ENCODE assay signal across 11 cellular contexts in the genomic region with DNA sequence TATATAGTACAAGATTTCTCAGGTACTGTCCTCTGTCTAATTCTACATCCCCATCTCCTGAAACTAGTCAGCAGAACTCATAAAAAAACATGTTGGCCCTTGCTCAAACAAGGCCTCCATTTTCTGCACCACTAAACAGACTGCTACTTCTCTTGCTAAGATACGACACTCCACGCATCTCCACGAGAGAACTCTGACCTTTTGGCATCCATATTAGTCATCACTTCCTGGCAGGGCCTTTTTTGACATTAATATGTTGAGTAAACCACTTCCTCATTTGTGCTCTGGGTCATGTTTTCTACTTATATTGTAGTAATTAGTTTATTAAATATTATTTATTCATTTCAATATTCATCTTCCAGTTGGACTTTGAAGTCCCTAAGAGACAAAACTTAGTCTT.
A peak's percentile ranks its signal among the peaks of the same experiment; 100 is the strongest.
DNase-seq lines count a peak whose midpoint lies in the region; ATAC-seq and FAIRE-seq lines count a peak whose summit lies in the region.
"Had no signal": no experiment of that assay in that cellular context is flagged by ENCODE, and none has a peak within 500 bp of the region (broad histone marks: within the 10 kb centered on the region; RNA-seq: fewer than 3 reads in every experiment).

No MANE protein-coding gene starts in this region.

- no peak overlapping the region for H3K27ac ChIP-seq in caudate nucleus (ENCODE audit: low read depth, low read length)

- DNase-seq in EH (ENCODE audit: low read depth) (peak; percentile 10), KBM-7 (peak; percentile 66), inferior parietal cortex (ENCODE audit: extremely low spot score) (no peak), NCI-H1105 treated with DMSO at 0.1 percent for 48 hours (lab: John Stamatoyannopoulos, UW) (no peak), caudate nucleus (lab: John Stamatoyannopoulos, UW) (no peak)
- no peak for DNase-seq in activated CD4-positive, alpha-beta T cell treated with anti-CD3 and anti-CD28 coated beads for 1 hour
- DNase-seq: activated CD8-positive, alpha-beta memory T cell treated with anti-CD3 and anti-CD28 coated beads, Interleukin-2, amount 50 U/mL, for 4 hours; NCI-H226 had no signal

- in situ Hi-C loops in KBM-7 (cut with MboI; ENCODE audit: low pct_unique_long_range_greater_than_20kb, low sequenced_read_pairs): no loop called here

- peak; percentile 24 for FAIRE-seq in colon (lab: Jason Lieb, UNC)
- FAIRE-seq: frontal cortex had no signal

- peak; percentile 85 for ATAC-seq in GM21360 (IDR thresholded peaks at IDR 0.05; ENCODE audit: unreplicated experiment)

Comparison
In these comparisons a context has a peak if more than half of its experiments do, and no peak if none do; other contexts are left out.
1. DNase-seq: peak in EH (single experiment) and KBM-7 (single experiment); none in inferior parietal cortex (single experiment), activated CD4-positive, alpha-beta T cell treated with anti-CD3 and anti-CD28 coated beads for 1 hour (single experiment), NCI-H1105 treated with DMSO at 0.1 percent for 48 hours (single experiment) and caudate nucleus (0 of 61).